Comparison of ENCODE assay signal across 18 cellular contexts in genomic region chr20:56088381-56088780, GRCh38.
DNase-seq lines count a peak whose midpoint lies in the region; ATAC-seq and TF ChIP-seq lines count a peak whose summit lies in the region.
"Had no signal": no experiment of that assay in that cellular context is flagged by ENCODE, and none has a peak within 500 bp of the region (broad histone marks: within the 10 kb centered on the region; RNA-seq: fewer than 3 reads in every experiment).

No MANE protein-coding gene starts in this region.

- intact Hi-C loops in head of caudate nucleus (cut with DNase I): no loop called here

- H3K27ac ChIP-seq in caudate nucleus (ENCODE audit: low read depth, low read length): no peak overlapping the region
- H3K27ac ChIP-seq: GM23248 had no signal

- CTCF ChIA-PET in HEK293T (lab: Yijun Ruan, JAX): interaction anchor here (0.6 kb wide), 1 partner anchor 216 kb away, joined by 5 read pairs; no protein-coding TSS in a partner anchor

- no peak for ATAC-seq in GM19351 (IDR thresholded peaks at IDR 0.05; ENCODE audit: unreplicated experiment)
- ATAC-seq: CD8-positive, alpha-beta T cell; HCT116 had no signal

- POLR2A ChIA-PET in HEK293T (lab: Yijun Ruan, JAX): no interaction called here

- DNase-seq in caudate nucleus (lab: John Stamatoyannopoulos, UW): peak in 41 of 61 donors; percentile 3 to 91 (median 34)
- DNase-seq in head of caudate nucleus: peak; percentile 2 to 91 (median 58)
- peak; percentile 8 for DNase-seq in occipital lobe (lab: John Stamatoyannopoulos, UW)
- peak; percentile 21 for DNase-seq in superior temporal gyrus (ENCODE audit: extremely low spot score)
- no peak for DNase-seq in HEK293T (ENCODE audit: extremely low spot score)
- no peak for DNase-seq in activated T-cell treated with anti-CD3 and anti-CD28 coated beads for 4 hours
- no peak for DNase-seq in NCI-H2171 treated with DMSO at 0.1 percent for 48 hours (lab: John Stamatoyannopoulos, UW)
- DNase-seq: C1 segment of cervical spinal cord; Caco-2; CD4-positive, CD25-positive, alpha-beta regulatory T cell; CD8-positive, alpha-beta T cell; DMS153; DND-41; GM23248; H9; HFFc6 had no signal

TF ChIP-seq in HEK293T, 16 proteins besides CTCF, POLR2A, EP300 and RAD21:
- no peak for TF ChIP-seq FOXA1 (IDR thresholded peaks at IDR 0.05)
- no peak for TF ChIP-seq FOXK2 (IDR thresholded peaks at IDR 0.05)
- no peak for TF ChIP-seq SUZ12 (IDR thresholded peaks at IDR 0.05)
- no peak for TF ChIP-seq HDGF (IDR thresholded peaks at IDR 0.05; ENCODE audit: borderline replicate concordance)
- TF ChIP-seq CTBP1 (IDR thresholded peaks at IDR 0.05; ENCODE audit: borderline replicate concordance): no peak
- TF ChIP-seq TARDBP (IDR thresholded peaks at IDR 0.05): no peak
- TF ChIP-seq NFRKB (IDR thresholded peaks at IDR 0.05): no peak
- no peak for TF ChIP-seq ELF4 (IDR thresholded peaks at IDR 0.05)
- no peak for TF ChIP-seq ARNT (IDR thresholded peaks at IDR 0.05)
- no peak for TF ChIP-seq BHLHE40 (IDR thresholded peaks at IDR 0.05; ENCODE audit: borderline replicate concordance)
- TF ChIP-seq, protein P1, sequence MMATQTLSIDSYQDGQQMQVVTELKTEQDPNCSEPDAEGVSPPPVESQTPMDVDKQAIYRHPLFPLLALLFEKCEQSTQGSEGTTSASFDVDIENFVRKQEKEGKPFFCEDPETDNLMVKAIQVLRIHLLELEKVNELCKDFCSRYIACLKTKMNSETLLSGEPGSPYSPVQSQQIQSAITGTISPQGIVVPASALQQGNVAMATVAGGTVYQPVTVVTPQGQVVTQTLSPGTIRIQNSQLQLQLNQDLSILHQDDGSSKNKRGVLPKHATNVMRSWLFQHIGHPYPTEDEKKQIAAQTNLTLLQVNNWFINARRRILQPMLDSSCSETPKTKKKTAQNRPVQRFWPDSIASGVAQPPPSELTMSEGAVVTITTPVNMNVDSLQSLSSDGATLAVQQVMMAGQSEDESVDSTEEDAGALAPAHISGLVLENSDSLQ (IDR thresholded peaks at IDR 0.05): no peak
- no peak for TF ChIP-seq LEF1 (IDR thresholded peaks at IDR 0.05; ENCODE audit: borderline replicate concordance)
- no peak for TF ChIP-seq SP1 (IDR thresholded peaks at IDR 0.05)
- no peak for TF ChIP-seq FOXM1 (IDR thresholded peaks at IDR 0.05; ENCODE audit: borderline replicate concordance)
TF ChIP-seq in HEK293T: peak in this region for 0.

Comparison
In these comparisons a context has a peak if more than half of its experiments do, and no peak if none do; other contexts are left out.
1. DNase-seq: peak in caudate nucleus (41 of 61), head of caudate nucleus (42 of 42), occipital lobe (single experiment) and superior temporal gyrus (single experiment); none in HEK293T (single experiment), activated T-cell treated with anti-CD3 and anti-CD28 coated beads for 4 hours (single experiment) and NCI-H2171 treated with DMSO at 0.1 percent for 48 hours (single experiment).